Comparison of ENCODE assay signal across 1 cellular context in genomic region chr20:45910670-45911485, GRCh38.
TF ChIP-seq lines count a peak whose summit lies in the region.

No MANE protein-coding gene starts in this region.

TF ChIP-seq in K562, 482 proteins besides CTCF, POLR2A, EP300 and RAD21 (continued from another document and continues in another):
- TF ChIP-seq ZBTB26 (CRISPR knock-in tag; IDR thresholded peaks at IDR 0.05) = peak; percentile 69; the same call in 1 of the 2 replicates
- peak; percentile 71; the same call in 1 of the 2 replicates for TF ChIP-seq JUN (IDR thresholded peaks at IDR 0.05; ENCODE audit: borderline replicate concordance, low read depth, low read length)
- TF ChIP-seq JUN (CRISPR knock-in tag; IDR thresholded peaks at IDR 0.05; ENCODE audit: borderline replicate concordance) = 0 out of 2 replicates have a peak, but pooled peaks have one; percentile 45
- peak; percentile 48; the same call in 1 of the 2 replicates for TF ChIP-seq L3MBTL2 (IDR thresholded peaks at IDR 0.05)
- TF ChIP-seq POLR2G (IDR thresholded peaks at IDR 0.05; ENCODE audit: low read depth, low read length) = peak; percentile 80
- TF ChIP-seq TRIM24 (IDR thresholded peaks at IDR 0.05) = peak in 1 of 2 experiments; percentile 68; a peak in 2 of 4 replicates
- TF ChIP-seq CHD2 (IDR thresholded peaks at IDR 0.05; ENCODE audit: low read depth, low read length) = peak; percentile 94
- TF ChIP-seq VEZF1 (CRISPR knock-in tag; IDR thresholded peaks at IDR 0.05) = peak; percentile 66
- TF ChIP-seq SUPT5H (IDR thresholded peaks at IDR 0.05) = peak; percentile 93
- peak; percentile 92 for TF ChIP-seq PRDM10 (IDR thresholded peaks at IDR 0.05; ENCODE audit: partially characterized antibody)
- TF ChIP-seq ZNF318 (IDR thresholded peaks at IDR 0.05; ENCODE audit: borderline replicate concordance in 1 of 2, low read depth in 1 of 2) = 0 out of 4 replicates have a peak, but pooled peaks of 1 of the 2 experiments have one; percentile 14
- TF ChIP-seq E2F3 (CRISPR knock-in tag; IDR thresholded peaks at IDR 0.05) = no peak
- TF ChIP-seq ZHX1 (conservative IDR thresholded peaks at IDR 0.05; ENCODE audit: low read length) = no peak
- peak; percentile 99 for TF ChIP-seq ATF3 (IDR thresholded peaks at IDR 0.05)
- TF ChIP-seq ATF3 (CRISPR knock-in tag; conservative IDR thresholded peaks at IDR 0.05) = peak; percentile 97
- 0 out of 2 replicates have a peak, but pooled peaks have one; percentile 46 for TF ChIP-seq SREBF2 (CRISPR knock-in tag; IDR thresholded peaks at IDR 0.05)
- TF ChIP-seq MAZ (CRISPR knock-in tag; conservative IDR thresholded peaks at IDR 0.05 in 1 of 2, IDR thresholded peaks at IDR 0.05 in 1 of 2) = peak in 1 of 2 experiments; percentile 42; a peak in 1 of 4 replicates
- TF ChIP-seq POLR2H (tag; IDR thresholded peaks at IDR 0.05; ENCODE audit: low read depth) = peak; percentile 87
- peak; percentile 69 for TF ChIP-seq NFRKB (IDR thresholded peaks at IDR 0.05; ENCODE audit: low read depth)
- peak; percentile 41; the same call in 1 of the 2 replicates for TF ChIP-seq NFIC (IDR thresholded peaks at IDR 0.05)
- TF ChIP-seq MEF2D (tag; conservative IDR thresholded peaks at IDR 0.05; ENCODE audit: low read depth) = 0 out of 2 replicates have a peak, but pooled peaks have one; percentile 7
- no peak for TF ChIP-seq SMARCA4 (IDR thresholded peaks at IDR 0.05)
- TF ChIP-seq YY1 (IDR thresholded peaks at IDR 0.05; ENCODE audit: borderline replicate concordance in 1 of 3, control insufficient read depth in 1 of 3, extremely low read depth in 1 of 3, insufficient read depth in 3 of 3, insufficient read length in 1 of 3, insufficient replicate concordance in 2 of 3, low read depth in 1 of 3, low read length in 2 of 3) = peak in 2 of 3 experiments; percentile 33 to 67
- TF ChIP-seq SMARCE1 (IDR thresholded peaks at IDR 0.05) = peak; percentile 44; the same call in 1 of the 2 replicates
- no peak for TF ChIP-seq EZH2 (IDR thresholded peaks at IDR 0.05; ENCODE audit: borderline replicate concordance, low read depth, low read length)
- TF ChIP-seq ZBTB33 (CRISPR knock-in tag; IDR thresholded peaks at IDR 0.05) = peak; percentile 93
- peak; percentile 54; the same call in 1 of the 2 replicates for TF ChIP-seq EP400 (IDR thresholded peaks at IDR 0.05)
- peak; percentile 42 to 81; a peak in 3 of 4 replicates for TF ChIP-seq RCOR1 (IDR thresholded peaks at IDR 0.05; ENCODE audit: borderline replicate concordance in 1 of 2, low read depth in 2 of 2, low read length in 2 of 2)
- TF ChIP-seq ZC3H4 (CRISPR knock-in tag; IDR thresholded peaks at IDR 0.05; ENCODE audit: borderline replicate concordance) = peak; percentile 75; the same call in 1 of the 2 replicates
